In genomic region chr2:51711761-51712160, GRCh38 we compare ENCODE assay signal across 13 cellular contexts.
DNase-seq lines count a peak whose midpoint lies in the region; ATAC-seq and TF ChIP-seq lines count a peak whose summit lies in the region.
"Had no signal": no experiment of that assay in that cellular context is flagged by ENCODE, and none has a peak within 500 bp of the region (broad histone marks: within the 10 kb centered on the region; RNA-seq: fewer than 3 reads in every experiment).

No MANE protein-coding gene starts in this region.

- no peak overlapping the region for H3K27ac Mint-ChIP-seq in activated CD8-positive, alpha-beta T cell treated with anti-CD3 and anti-CD28 coated beads for 36 hours
- H3K27ac Mint-ChIP-seq: B cell; CD4-positive, alpha-beta memory T cell had no signal

- H3K4me3 ChIP-seq in astrocyte of the spinal cord (ENCODE audit: low read depth, low read length): no peak overlapping the region

- H3K27me3 Mint-ChIP-seq in activated CD8-positive, alpha-beta T cell treated with anti-CD3 and anti-CD28 coated beads for 36 hours: no peaks in the 10 kb centered on the region
- H3K27me3 Mint-ChIP-seq: B cell; CD4-positive, alpha-beta memory T cell had no signal

- H3K9me3 Mint-ChIP-seq in activated CD8-positive, alpha-beta T cell treated with anti-CD3 and anti-CD28 coated beads for 36 hours: peaks cover 32% of the 10 kb centered on the region

- peak; percentile 63 for DNase-seq in amniotic epithelial cell (ENCODE audit: low read depth)
- DNase-seq in astrocyte of the spinal cord (ENCODE audit: low read depth, low spot score): peak; percentile 82
- DNase-seq in fibroblast of gingiva (ENCODE audit: low read depth): peak; percentile 50
- DNase-seq in iris pigment epithelial cell (ENCODE audit: low read depth): peak; percentile 68
- DNase-seq in NCI-H1930 (lab: John Stamatoyannopoulos, UW): no peak
- DNase-seq in activated naive CD4-positive, alpha-beta T cell treated with Interleukin-2 at 50 U/mL for 16 hours: no peak
- no peak for DNase-seq in activated CD8-positive, alpha-beta T cell treated with anti-CD3 and anti-CD28 coated beads for 36 hours
- DNase-seq in CD1c-positive myeloid dendritic cell (ENCODE audit: extremely low spot score): no peak
- DNase-seq: C1 segment of cervical spinal cord; CD4-positive, alpha-beta memory T cell; DMS79 had no signal

- no peak overlapping the region for H3K4me3 Mint-ChIP-seq in activated CD8-positive, alpha-beta T cell treated with anti-CD3 and anti-CD28 coated beads for 36 hours
- H3K4me3 Mint-ChIP-seq: B cell had no signal

- CTCF ChIA-PET in activated CD8-positive, alpha-beta T cell treated with anti-CD3 and anti-CD28 coated beads for 36 hours (lab: Charles Lee): no interaction called here

- TF ChIP-seq CTCF in astrocyte of the spinal cord (IDR thresholded peaks at IDR 0.05; ENCODE audit: low read depth, low read length): no peak
- TF ChIP-seq CTCF in activated CD8-positive, alpha-beta T cell treated with anti-CD3 and anti-CD28 coated beads for 36 hours (IDR thresholded peaks at IDR 0.05): no peak

- in situ Hi-C loops in astrocyte of the spinal cord (cut with HindIII; ENCODE audit: low sequenced_read_pairs): no loop called here

- H3K36me3 Mint-ChIP-seq in activated CD8-positive, alpha-beta T cell treated with anti-CD3 and anti-CD28 coated beads for 36 hours (ENCODE audit: low read depth): no peaks in the 10 kb centered on the region
- H3K36me3 Mint-ChIP-seq: CD4-positive, alpha-beta memory T cell had no signal

- intact Hi-C loops in activated CD8-positive, alpha-beta T cell treated with anti-CD3 and anti-CD28 coated beads for 36 hours (cut with micrococcal nuclease): no loop called here

- H3K4me1 Mint-ChIP-seq in activated CD8-positive, alpha-beta T cell treated with anti-CD3 and anti-CD28 coated beads for 36 hours (ENCODE audit: low read depth): no peaks in the 10 kb centered on the region
- H3K4me1 Mint-ChIP-seq: B cell; CD4-positive, alpha-beta memory T cell had no signal

- POLR2A ChIA-PET in activated CD8-positive, alpha-beta T cell treated with anti-CD3 and anti-CD28 coated beads for 36 hours (lab: Charles Lee): no interaction called here

- ATAC-seq in activated CD8-positive, alpha-beta T cell treated with anti-CD3 and anti-CD28 coated beads for 36 hours: no peak
- ATAC-seq: HCT116 had no signal

Comparison
In these comparisons a context has a peak if more than half of its experiments do, and no peak if none do; other contexts are left out.
1. DNase-seq: peak in amniotic epithelial cell (single experiment), astrocyte of the spinal cord (single experiment), fibroblast of gingiva (single experiment) and iris pigment epithelial cell (single experiment); none in NCI-H1930 (0 of 2), activated naive CD4-positive, alpha-beta T cell treated with Interleukin-2 at 50 U/mL for 16 hours (single experiment), activated CD8-positive, alpha-beta T cell treated with anti-CD3 and anti-CD28 coated beads for 36 hours (single experiment) and CD1c-positive myeloid dendritic cell (single experiment).